1 cellular context compared by ENCODE assay signal in genomic region chr2:171630812-171631626, GRCh38.
TF ChIP-seq lines count a peak whose summit lies in the region.

No MANE protein-coding gene starts in this region.

TF ChIP-seq in K562, 482 proteins besides CTCF, POLR2A, EP300 and RAD21 (continues in another document):
- TF ChIP-seq ZNF592 (IDR thresholded peaks at IDR 0.05) (no peak), CBX1 (IDR thresholded peaks at IDR 0.05; ENCODE audit: low read depth) (peak; percentile 98; the same call in 1 of the 2 replicates), POLR3A (IDR thresholded peaks at IDR 0.05; ENCODE audit: borderline replicate concordance, extremely low read depth, insufficient read depth, insufficient read length) (no peak), HCFC1 (IDR thresholded peaks at IDR 0.05; ENCODE audit: low read depth, low read length) (no peak), C11orf30 (IDR thresholded peaks at IDR 0.05; ENCODE audit: low read depth) (no peak), NR2F6 (CRISPR knock-in tag; IDR thresholded peaks at IDR 0.05) (no peak), MCM5 (IDR thresholded peaks at IDR 0.05; ENCODE audit: low read depth) (no peak), FOXP1 (CRISPR knock-in tag; IDR thresholded peaks at IDR 0.05) (no peak), STAG1 (CRISPR knock-in tag; IDR thresholded peaks at IDR 0.05; ENCODE audit: borderline replicate concordance) (no peak), WHSC1 (IDR thresholded peaks at IDR 0.05; ENCODE audit: low read length) (no peak), TEAD4 (IDR thresholded peaks at IDR 0.05; ENCODE audit: low read length) (peak; percentile 97), TEAD4 (CRISPR knock-in tag; IDR thresholded peaks at IDR 0.05; ENCODE audit: borderline replicate concordance) (no peak), ZNF77 (CRISPR knock-in tag; IDR thresholded peaks at IDR 0.05) (no peak), ARID3B (CRISPR knock-in tag; IDR thresholded peaks at IDR 0.05; ENCODE audit: borderline replicate concordance) (no peak), TFE3 (CRISPR knock-in tag; IDR thresholded peaks at IDR 0.05) (peak; percentile 53), ZNF589 (CRISPR knock-in tag; IDR thresholded peaks at IDR 0.05; ENCODE audit: low read depth) (peak; percentile 86), NR4A1 (CRISPR knock-in tag; IDR thresholded peaks at IDR 0.05) (no peak), NR4A1 (tag; IDR thresholded peaks at IDR 0.05) (peak; percentile 93), SMARCA4 (IDR thresholded peaks at IDR 0.05) (peak; percentile 68), TAF1 (IDR thresholded peaks at IDR 0.05; ENCODE audit: control insufficient read depth, extremely low read depth, insufficient read depth, low read length, severe bottlenecking) (no peak), KHSRP (IDR thresholded peaks at IDR 0.05) (peak; percentile 34; the same call in 1 of the 2 replicates), NFIX (CRISPR knock-in tag; IDR thresholded peaks at IDR 0.05; ENCODE audit: low read depth) (no peak), TFAP4 (CRISPR knock-in tag; IDR thresholded peaks at IDR 0.05; ENCODE audit: borderline replicate concordance) (peak; percentile 49; the same call in 1 of the 2 replicates), MAFF (IDR thresholded peaks at IDR 0.05; ENCODE audit: low read length) (no peak), ETV1 (tag; conservative IDR thresholded peaks at IDR 0.05; ENCODE audit: low read depth) (no peak; the same call in 1 of the 2 replicates), RREB1 (CRISPR knock-in tag; IDR thresholded peaks at IDR 0.05) (no peak), MTA3 (IDR thresholded peaks at IDR 0.05; ENCODE audit: borderline replicate concordance) (peak; percentile 82; the same call in 1 of the 2 replicates), ZMIZ1 (IDR thresholded peaks at IDR 0.05; ENCODE audit: low read depth in 2 of 2, low read length in 2 of 2) (peak in 1 of 2 experiments; percentile 74; a peak in 2 of 4 replicates), NR0B1 (IDR thresholded peaks at IDR 0.05; ENCODE audit: partially characterized antibody) (no peak), FOXP4 (CRISPR knock-in tag; IDR thresholded peaks at IDR 0.05; ENCODE audit: borderline replicate concordance) (no peak), NFYB (IDR thresholded peaks at IDR 0.05; ENCODE audit: extremely low read depth, insufficient read length) (no peak), CGGBP1 (CRISPR knock-in tag; IDR thresholded peaks at IDR 0.05) (no peak), HEY1 (CRISPR knock-in tag; IDR thresholded peaks at IDR 0.05; ENCODE audit: borderline replicate concordance) (no peak), PRMT5 (CRISPR knock-in tag; IDR thresholded peaks at IDR 0.05) (no peak), ZNF324 (CRISPR knock-in tag; IDR thresholded peaks at IDR 0.05) (no peak), KAT2B (IDR thresholded peaks at IDR 0.05; ENCODE audit: low read depth, low read length) (no peak), MYC (IDR thresholded peaks at IDR 0.05; ENCODE audit: low read depth, low read length) (peak; percentile 39; the same call in 1 of the 2 replicates), MYC (CRISPR knock-in tag; IDR thresholded peaks at IDR 0.05; ENCODE audit: borderline replicate concordance, low read depth) (no peak)
